Comparison of ENCODE assay signal across 1 cellular context in genomic region chr16:1705688-1706385, GRCh38.
A peak's percentile ranks its signal among the peaks of the same experiment; 100 is the strongest.
TF ChIP-seq lines count a peak whose summit lies in the region.

A gene with protein sequence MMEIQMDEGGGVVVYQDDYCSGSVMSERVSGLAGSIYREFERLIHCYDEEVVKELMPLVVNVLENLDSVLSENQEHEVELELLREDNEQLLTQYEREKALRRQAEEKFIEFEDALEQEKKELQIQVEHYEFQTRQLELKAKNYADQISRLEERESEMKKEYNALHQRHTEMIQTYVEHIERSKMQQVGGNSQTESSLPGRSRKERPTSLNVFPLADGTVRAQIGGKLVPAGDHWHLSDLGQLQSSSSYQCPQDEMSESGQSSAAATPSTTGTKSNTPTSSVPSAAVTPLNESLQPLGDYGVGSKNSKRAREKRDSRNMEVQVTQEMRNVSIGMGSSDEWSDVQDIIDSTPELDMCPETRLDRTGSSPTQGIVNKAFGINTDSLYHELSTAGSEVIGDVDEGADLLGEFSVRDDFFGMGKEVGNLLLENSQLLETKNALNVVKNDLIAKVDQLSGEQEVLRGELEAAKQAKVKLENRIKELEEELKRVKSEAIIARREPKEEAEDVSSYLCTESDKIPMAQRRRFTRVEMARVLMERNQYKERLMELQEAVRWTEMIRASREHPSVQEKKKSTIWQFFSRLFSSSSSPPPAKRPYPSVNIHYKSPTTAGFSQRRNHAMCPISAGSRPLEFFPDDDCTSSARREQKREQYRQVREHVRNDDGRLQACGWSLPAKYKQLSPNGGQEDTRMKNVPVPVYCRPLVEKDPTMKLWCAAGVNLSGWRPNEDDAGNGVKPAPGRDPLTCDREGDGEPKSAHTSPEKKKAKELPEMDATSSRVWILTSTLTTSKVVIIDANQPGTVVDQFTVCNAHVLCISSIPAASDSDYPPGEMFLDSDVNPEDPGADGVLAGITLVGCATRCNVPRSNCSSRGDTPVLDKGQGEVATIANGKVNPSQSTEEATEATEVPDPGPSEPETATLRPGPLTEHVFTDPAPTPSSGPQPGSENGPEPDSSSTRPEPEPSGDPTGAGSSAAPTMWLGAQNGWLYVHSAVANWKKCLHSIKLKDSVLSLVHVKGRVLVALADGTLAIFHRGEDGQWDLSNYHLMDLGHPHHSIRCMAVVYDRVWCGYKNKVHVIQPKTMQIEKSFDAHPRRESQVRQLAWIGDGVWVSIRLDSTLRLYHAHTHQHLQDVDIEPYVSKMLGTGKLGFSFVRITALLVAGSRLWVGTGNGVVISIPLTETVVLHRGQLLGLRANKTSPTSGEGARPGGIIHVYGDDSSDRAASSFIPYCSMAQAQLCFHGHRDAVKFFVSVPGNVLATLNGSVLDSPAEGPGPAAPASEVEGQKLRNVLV (N-terminal part only) (plus strand): TSS chr16:1706195. CDS start chr16:1706340, 145 bp downstream.

TF ChIP-seq in K562, 482 proteins besides CTCF, POLR2A, EP300 and RAD21 (continued from another document and continues in another):
- 0 out of 2 replicates have a peak, but pooled peaks have one; percentile 56 for TF ChIP-seq DNMT1 (IDR thresholded peaks at IDR 0.05)
- TF ChIP-seq, protein P1, sequence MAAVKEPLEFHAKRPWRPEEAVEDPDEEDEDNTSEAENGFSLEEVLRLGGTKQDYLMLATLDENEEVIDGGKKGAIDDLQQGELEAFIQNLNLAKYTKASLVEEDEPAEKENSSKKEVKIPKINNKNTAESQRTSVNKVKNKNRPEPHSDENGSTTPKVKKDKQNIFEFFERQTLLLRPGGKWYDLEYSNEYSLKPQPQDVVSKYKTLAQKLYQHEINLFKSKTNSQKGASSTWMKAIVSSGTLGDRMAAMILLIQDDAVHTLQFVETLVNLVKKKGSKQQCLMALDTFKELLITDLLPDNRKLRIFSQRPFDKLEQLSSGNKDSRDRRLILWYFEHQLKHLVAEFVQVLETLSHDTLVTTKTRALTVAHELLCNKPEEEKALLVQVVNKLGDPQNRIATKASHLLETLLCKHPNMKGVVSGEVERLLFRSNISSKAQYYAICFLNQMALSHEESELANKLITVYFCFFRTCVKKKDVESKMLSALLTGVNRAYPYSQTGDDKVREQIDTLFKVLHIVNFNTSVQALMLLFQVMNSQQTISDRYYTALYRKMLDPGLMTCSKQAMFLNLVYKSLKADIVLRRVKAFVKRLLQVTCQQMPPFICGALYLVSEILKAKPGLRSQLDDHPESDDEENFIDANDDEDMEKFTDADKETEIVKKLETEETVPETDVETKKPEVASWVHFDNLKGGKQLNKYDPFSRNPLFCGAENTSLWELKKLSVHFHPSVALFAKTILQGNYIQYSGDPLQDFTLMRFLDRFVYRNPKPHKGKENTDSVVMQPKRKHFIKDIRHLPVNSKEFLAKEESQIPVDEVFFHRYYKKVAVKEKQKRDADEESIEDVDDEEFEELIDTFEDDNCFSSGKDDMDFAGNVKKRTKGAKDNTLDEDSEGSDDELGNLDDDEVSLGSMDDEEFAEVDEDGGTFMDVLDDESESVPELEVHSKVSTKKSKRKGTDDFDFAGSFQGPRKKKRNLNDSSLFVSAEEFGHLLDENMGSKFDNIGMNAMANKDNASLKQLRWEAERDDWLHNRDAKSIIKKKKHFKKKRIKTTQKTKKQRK (IDR thresholded peaks at IDR 0.05; ENCODE audit: borderline replicate concordance, low read depth, low read length): no peak
- no peak for TF ChIP-seq MECOM (CRISPR knock-in tag; IDR thresholded peaks at IDR 0.05)
- TF ChIP-seq TCF3 (CRISPR knock-in tag; IDR thresholded peaks at IDR 0.05): 0 out of 2 replicates have a peak, but pooled peaks have one; percentile 11
- no peak for TF ChIP-seq SNRNP70 (optimal IDR thresholded peaks at IDR 0.05; ENCODE audit: low read depth, low read length)
- no peak for TF ChIP-seq ZNF133 (CRISPR knock-in tag; IDR thresholded peaks at IDR 0.05)
- TF ChIP-seq ZNF121 (CRISPR knock-in tag; conservative IDR thresholded peaks at IDR 0.05): no peak
- TF ChIP-seq ZNF407 (IDR thresholded peaks at IDR 0.05; ENCODE audit: low read depth): no peak; the same call in 1 of the 2 replicates
- TF ChIP-seq REST (CRISPR knock-in tag; IDR thresholded peaks at IDR 0.05; ENCODE audit: low read depth): peak; percentile 63; the same call in 1 of the 2 replicates
- no peak for TF ChIP-seq ZNF584 (CRISPR knock-in tag; IDR thresholded peaks at IDR 0.05; ENCODE audit: low read depth)
- TF ChIP-seq ZSCAN32 (CRISPR knock-in tag; IDR thresholded peaks at IDR 0.05): 0 out of 2 replicates have a peak, but pooled peaks have one; percentile 21
- TF ChIP-seq CHD4 (IDR thresholded peaks at IDR 0.05; ENCODE audit: insufficient read depth, insufficient replicate concordance, low read depth, low read length, poor library complexity, severe bottlenecking): no peak
- TF ChIP-seq HEY1 (CRISPR knock-in tag; IDR thresholded peaks at IDR 0.05; ENCODE audit: borderline replicate concordance): no peak
- TF ChIP-seq RBM17 (IDR thresholded peaks at IDR 0.05; ENCODE audit: borderline replicate concordance, low read depth, low read length): no peak
- TF ChIP-seq KAT8 (IDR thresholded peaks at IDR 0.05; ENCODE audit: low read depth): no peak
- TF ChIP-seq TSHZ1 (CRISPR knock-in tag; IDR thresholded peaks at IDR 0.05): no peak
- TF ChIP-seq MCM3 (IDR thresholded peaks at IDR 0.05): no peak
- TF ChIP-seq CREB3 (tag; conservative IDR thresholded peaks at IDR 0.05; ENCODE audit: low read depth): no peak
- peak; percentile 68 for TF ChIP-seq NBN (IDR thresholded peaks at IDR 0.05; ENCODE audit: low read depth)
- TF ChIP-seq ZBTB2 (IDR thresholded peaks at IDR 0.05): 0 out of 2 replicates have a peak, but pooled peaks have one; percentile 45
- TF ChIP-seq ZNF184 (CRISPR knock-in tag; IDR thresholded peaks at IDR 0.05): no peak
- no peak for TF ChIP-seq SRSF1 (IDR thresholded peaks at IDR 0.05; ENCODE audit: low read depth, low read length)
- no peak for TF ChIP-seq U2AF2 (optimal IDR thresholded peaks at IDR 0.05; ENCODE audit: low read depth, low read length)
- TF ChIP-seq GABPB2 (CRISPR knock-in tag; conservative IDR thresholded peaks at IDR 0.05): no peak
- TF ChIP-seq TAF15 (IDR thresholded peaks at IDR 0.05; ENCODE audit: low read depth, low read length): no peak; the same call in 1 of the 2 replicates
- TF ChIP-seq TEAD2 (tag; IDR thresholded peaks at IDR 0.05): no peak
- TF ChIP-seq SMARCE1 (IDR thresholded peaks at IDR 0.05): peak; percentile 56; the same call in 1 of the 2 replicates
